In the genomic region with DNA sequence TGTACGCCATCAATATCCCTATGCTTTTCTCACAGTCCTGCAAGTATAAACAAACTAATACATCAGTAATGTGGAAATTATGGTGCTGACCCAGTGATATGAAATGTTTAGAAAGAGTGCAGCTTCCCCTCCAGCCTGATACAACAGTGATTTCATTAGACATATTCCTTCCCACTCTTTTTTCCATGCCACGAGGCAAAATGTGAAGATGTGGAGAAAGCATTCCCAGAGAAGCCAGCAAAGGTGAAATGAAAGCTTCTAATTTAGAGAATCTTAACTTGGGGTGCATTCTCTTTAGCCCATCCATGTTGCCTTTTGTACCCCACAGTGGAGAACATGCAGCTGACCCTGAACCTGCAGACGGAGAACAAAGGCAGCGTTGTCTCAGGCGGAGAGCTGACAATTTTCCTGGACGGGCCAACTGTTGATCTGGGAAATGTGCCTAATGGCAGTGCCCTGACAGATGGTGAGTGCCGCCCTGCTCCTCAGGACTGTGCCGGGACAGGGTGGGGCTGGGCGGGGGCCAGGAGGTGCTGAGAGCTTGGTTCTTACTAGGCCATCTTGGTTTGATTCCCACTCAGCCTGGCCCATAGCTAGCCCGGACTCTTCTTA, we compare ENCODE assay signal across 14 cellular contexts.
DNase-seq lines count a peak whose midpoint lies in the region; ATAC-seq and TF ChIP-seq lines count a peak whose summit lies in the region.
"Had no signal": no experiment of that assay in that cellular context is flagged by ENCODE, and none has a peak within 500 bp of the region (broad histone marks: within the 10 kb centered on the region; RNA-seq: fewer than 3 reads in every experiment).

No MANE protein-coding gene starts in this region.

- H3K9me3 Mint-ChIP-seq in brain, result no peaks in the 10 kb centered on the region
- no peaks in the 10 kb centered on the region for H3K9me3 Mint-ChIP-seq in naive thymus-derived CD8-positive, alpha-beta T cell
- H3K9me3 Mint-ChIP-seq: activated naive CD4-positive, alpha-beta T cell treated with anti-CD3 and anti-CD28 coated beads for 36 hours; natural killer cell treated with Interleukin-12 subunit alpha and Interleukin-12 subunit beta and Interleukin-15 and Interleukin-18, amount 100 ng/mL, for 72 hours had no signal

- H3K4me3 ChIP-seq in HEK293 (ENCODE audit: low read depth, low read length) (no peak overlapping the region), right cardiac atrium (ENCODE audit: low read length) (no peak overlapping the region), prostate gland (no peak overlapping the region)

- no peaks in the 10 kb centered on the region for H3K27me3 Mint-ChIP-seq in brain
- no peaks in the 10 kb centered on the region for H3K27me3 Mint-ChIP-seq in naive thymus-derived CD8-positive, alpha-beta T cell
- H3K27me3 Mint-ChIP-seq: natural killer cell treated with Interleukin-12 subunit alpha and Interleukin-12 subunit beta and Interleukin-15 and Interleukin-18, amount 100 ng/mL, for 72 hours had no signal

- H3K27ac ChIP-seq in HEK293 (ENCODE audit: extremely low read depth, low read depth, low read length) (no peak overlapping the region), right cardiac atrium (ENCODE audit: low read length) (peak overlapping the region; percentile 48), prostate gland (peak overlapping the region in 1 of 2 donors; percentile 46)

- peaks cover 26% of the 10 kb centered on the region for H3K36me3 Mint-ChIP-seq in brain
- H3K36me3 Mint-ChIP-seq in naive thymus-derived CD8-positive, alpha-beta T cell, result peaks cover 13 to 64% (median 14%) of the 10 kb centered on the region in 3 donors
- H3K36me3 Mint-ChIP-seq: natural killer cell treated with Interleukin-12 subunit alpha and Interleukin-12 subunit beta and Interleukin-15 and Interleukin-18, amount 100 ng/mL, for 72 hours had no signal

- TF ChIP-seq CTCF in HEK293 (tag by site-specific recombination; IDR thresholded peaks at IDR 0.05), result no peak
- TF ChIP-seq CTCF in brain (conservative IDR thresholded peaks at IDR 0.05), result no peak
- TF ChIP-seq CTCF in prostate gland (IDR thresholded peaks at IDR 0.05), result no peak

- peaks cover 44% of the 10 kb centered on the region for H3K4me1 Mint-ChIP-seq in brain
- H3K4me1 Mint-ChIP-seq in naive thymus-derived CD8-positive, alpha-beta T cell, result peaks cover 0 to 4% (median 0%) of the 10 kb centered on the region in 4 donors

- intact Hi-C loops in right cardiac atrium (cut with DNase I) (no loop called here), prostate gland (cut with DNase I) (no loop called here)

- no peaks in the 10 kb centered on the region for H3K9me3 ChIP-seq in HEK293 (ENCODE audit: control insufficient read depth, insufficient read depth, low read depth, low read length)
- H3K9me3 ChIP-seq in right cardiac atrium (ENCODE audit: control insufficient read depth, low read length), result no peaks in the 10 kb centered on the region
- no peaks in the 10 kb centered on the region for H3K9me3 ChIP-seq in prostate gland

- DNase-seq in right cardiac atrium, result peak in 2 of 3 donors; percentile 50 to 69
- DNase-seq in prostate gland (ENCODE audit: low spot score), result peak; percentile 71
- DNase-seq in naive thymus-derived CD8-positive, alpha-beta T cell, result no peak
- DNase-seq in hepatic stellate cell (ENCODE audit: low spot score), result no peak
- no peak for DNase-seq in stimulated activated naive CD4-positive, alpha-beta T cell (lab: John Stamatoyannopoulos, UW)
- DNase-seq: activated CD4-positive, alpha-beta T cell treated with anti-CD3 and anti-CD28 coated beads, Interleukin-2, amount 50 U/mL, for 1 hour; activated naive CD4-positive, alpha-beta T cell treated with anti-CD3 and anti-CD28 coated beads for 36 hours; effector memory CD4-positive, alpha-beta T cell; stimulated activated CD4-positive, alpha-beta T cell treated with anti-CD3 and anti-CD28 coated beads, Interleukin-4, amount 100 ng/mL, for 1 hour; T-helper 1 cell had no signal

- H3K27me3 ChIP-seq in right cardiac atrium (ENCODE audit: control insufficient read depth, insufficient read depth), result no peaks in the 10 kb centered on the region
- no peaks in the 10 kb centered on the region for H3K27me3 ChIP-seq in prostate gland (replicated peaks; ENCODE audit: insufficient read depth)

- H3K27ac Mint-ChIP-seq in brain, result peak overlapping the region in 4 of 5 experiments; percentile 42 to 74 (median 64)
- H3K27ac Mint-ChIP-seq in naive thymus-derived CD8-positive, alpha-beta T cell, result peak overlapping the region in 1 of 10 donors; percentile 3
- H3K27ac Mint-ChIP-seq: activated naive CD4-positive, alpha-beta T cell treated with anti-CD3 and anti-CD28 coated beads for 36 hours; natural killer cell treated with Interleukin-12 subunit alpha and Interleukin-12 subunit beta and Interleukin-15 and Interleukin-18, amount 100 ng/mL, for 72 hours had no signal

- CTCF ChIA-PET in HEK293 (lab: Yijun Ruan, JAX), result interaction anchor here (0.5 to 0.7 kb wide), 3 partner anchors 44 to 92 kb away, joined by 3 read pairs; no protein-coding TSS in a partner anchor

- POLR2A ChIA-PET in HEK293 (lab: Yijun Ruan, JAX), result interaction anchor here (0.5 kb wide), 1 partner anchor 28 kb away, joined by 7 read pairs; no protein-coding TSS in a partner anchor
- POLR2A ChIA-PET in naive thymus-derived CD8-positive, alpha-beta T cell (lab: Charles Lee), result no interaction called here

- ATAC-seq in right cardiac atrium (peak; percentile 87 to 89), HG03520 (IDR thresholded peaks at IDR 0.05; ENCODE audit: unreplicated experiment) (no peak)
- no peak for ATAC-seq in naive thymus-derived CD8-positive, alpha-beta T cell
- ATAC-seq: natural killer cell treated with Interleukin-12 subunit alpha and Interleukin-12 subunit beta and Interleukin-15 and Interleukin-18, amount 100 ng/mL, for 72 hours had no signal

- H3K4me3 Mint-ChIP-seq in brain, result peak overlapping the region in 1 of 5 experiments; percentile 12
- H3K4me3 Mint-ChIP-seq in naive thymus-derived CD8-positive, alpha-beta T cell, result no peak overlapping the region
- H3K4me3 Mint-ChIP-seq: activated naive CD4-positive, alpha-beta T cell treated with anti-CD3 and anti-CD28 coated beads for 36 hours; natural killer cell treated with Interleukin-12 subunit alpha and Interleukin-12 subunit beta and Interleukin-15 and Interleukin-18, amount 100 ng/mL, for 72 hours had no signal

- H3K4me1 ChIP-seq in HEK293 (ENCODE audit: control insufficient read depth, insufficient read depth, low read length), result no peaks in the 10 kb centered on the region
- H3K4me1 ChIP-seq in right cardiac atrium (ENCODE audit: control insufficient read depth, insufficient read depth, low read length), result peaks cover 6% of the 10 kb centered on the region
- H3K4me1 ChIP-seq in prostate gland (replicated peaks), result peaks cover 6% of the 10 kb centered on the region

- H3K36me3 ChIP-seq in HEK293 (ENCODE audit: control insufficient read depth in 2 of 2, insufficient read depth in 1 of 2, low read length in 2 of 2) (peaks cover 0 to 12% of the 10 kb centered on the region in 2 experiments; a peak in 1 of 3 replicates), prostate gland (no peaks in the 10 kb centered on the region)

- 60% methylated on average over 10 of the region's 10 CpGs for WGBS in right cardiac atrium
- WGBS in prostate gland, result 37% methylated on average over 10 of the region's 10 CpGs

- no peak for TF ChIP-seq POLR2A in prostate gland (IDR thresholded peaks at IDR 0.05)

TF ChIP-seq in HEK293, 187 proteins besides CTCF, POLR2A, EP300 and RAD21:
- TF ChIP-seq KLF1 (tag by site-specific recombination; IDR thresholded peaks at IDR 0.05), result peak; percentile 26; the same call in 1 of the 2 replicates
- TF ChIP-seq, protein P1, sequence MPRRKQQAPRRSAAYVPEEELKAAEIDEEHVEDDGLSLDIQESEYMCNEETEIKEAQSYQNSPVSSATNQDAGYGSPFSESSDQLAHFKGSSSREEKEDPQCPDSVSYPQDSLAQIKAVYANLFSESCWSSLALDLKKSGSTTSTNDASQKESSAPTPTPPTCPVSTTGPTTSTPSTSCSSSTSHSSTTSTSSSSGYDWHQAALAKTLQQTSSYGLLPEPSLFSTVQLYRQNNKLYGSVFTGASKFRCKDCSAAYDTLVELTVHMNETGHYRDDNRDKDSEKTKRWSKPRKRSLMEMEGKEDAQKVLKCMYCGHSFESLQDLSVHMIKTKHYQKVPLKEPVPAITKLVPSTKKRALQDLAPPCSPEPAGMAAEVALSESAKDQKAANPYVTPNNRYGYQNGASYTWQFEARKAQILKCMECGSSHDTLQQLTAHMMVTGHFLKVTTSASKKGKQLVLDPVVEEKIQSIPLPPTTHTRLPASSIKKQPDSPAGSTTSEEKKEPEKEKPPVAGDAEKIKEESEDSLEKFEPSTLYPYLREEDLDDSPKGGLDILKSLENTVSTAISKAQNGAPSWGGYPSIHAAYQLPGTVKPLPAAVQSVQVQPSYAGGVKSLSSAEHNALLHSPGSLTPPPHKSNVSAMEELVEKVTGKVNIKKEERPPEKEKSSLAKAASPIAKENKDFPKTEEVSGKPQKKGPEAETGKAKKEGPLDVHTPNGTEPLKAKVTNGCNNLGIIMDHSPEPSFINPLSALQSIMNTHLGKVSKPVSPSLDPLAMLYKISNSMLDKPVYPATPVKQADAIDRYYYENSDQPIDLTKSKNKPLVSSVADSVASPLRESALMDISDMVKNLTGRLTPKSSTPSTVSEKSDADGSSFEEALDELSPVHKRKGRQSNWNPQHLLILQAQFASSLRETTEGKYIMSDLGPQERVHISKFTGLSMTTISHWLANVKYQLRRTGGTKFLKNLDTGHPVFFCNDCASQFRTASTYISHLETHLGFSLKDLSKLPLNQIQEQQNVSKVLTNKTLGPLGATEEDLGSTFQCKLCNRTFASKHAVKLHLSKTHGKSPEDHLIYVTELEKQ (tag by site-specific recombination; IDR thresholded peaks at IDR 0.05; ENCODE audit: borderline replicate concordance), result no peak

Comparison
In these comparisons a context has a peak if more than half of its experiments do, and no peak if none do; other contexts are left out.
1. ATAC-seq: peak in right cardiac atrium (2 of 2); none in naive thymus-derived CD8-positive, alpha-beta T cell (0 of 2) and HG03520 (single experiment).
2. DNase-seq: peak in right cardiac atrium (2 of 3) and prostate gland (single experiment); none in naive thymus-derived CD8-positive, alpha-beta T cell (0 of 10), hepatic stellate cell (single experiment) and stimulated activated naive CD4-positive, alpha-beta T cell (0 of 6).